1 cellular context compared by ENCODE assay signal in genomic region chr20:59006167-59006863, GRCh38.
TF ChIP-seq lines count a peak whose summit lies in the region.

No MANE protein-coding gene starts in this region.

TF ChIP-seq in HepG2, 621 proteins besides CTCF, POLR2A, EP300 and RAD21 (continued from another document):
- TF ChIP-seq ZNF7 (CRISPR knock-in tag; IDR thresholded peaks at IDR 0.05) (0 out of 2 replicates have a peak, but pooled peaks have one; percentile 8), DPF2 (CRISPR knock-in tag; IDR thresholded peaks at IDR 0.05; ENCODE audit: borderline replicate concordance, low read depth) (0 out of 2 replicates have a peak, but pooled peaks have one; percentile 33), ELF3 (CRISPR knock-in tag; IDR thresholded peaks at IDR 0.05) (peak; percentile 34; the same call in 1 of the 2 replicates), ZNF609 (CRISPR knock-in tag; IDR thresholded peaks at IDR 0.05; ENCODE audit: borderline replicate concordance) (peak; percentile 32; the same call in 1 of the 2 replicates), ZBED4 (CRISPR knock-in tag; IDR thresholded peaks at IDR 0.05; ENCODE audit: borderline replicate concordance) (peak; percentile 83; the same call in 1 of the 2 replicates), MXD3 (CRISPR knock-in tag; IDR thresholded peaks at IDR 0.05) (peak; percentile 24; the same call in 1 of the 2 replicates), FOXP4 (CRISPR knock-in tag; IDR thresholded peaks at IDR 0.05) (peak; percentile 36; the same call in 1 of the 2 replicates), DNMT1 (CRISPR knock-in tag; IDR thresholded peaks at IDR 0.05) (0 out of 2 replicates have a peak, but pooled peaks have one; percentile 48), SKIL (CRISPR knock-in tag; IDR thresholded peaks at IDR 0.05; ENCODE audit: borderline replicate concordance) (peak; percentile 60; the same call in 1 of the 2 replicates), RXRB (CRISPR knock-in tag; IDR thresholded peaks at IDR 0.05; ENCODE audit: borderline replicate concordance) (peak; percentile 84), NFYB (CRISPR knock-in tag; IDR thresholded peaks at IDR 0.05) (peak; percentile 34; the same call in 1 of the 2 replicates)
TF ChIP-seq in HepG2: peak in this region for 86.
